Comparison of ENCODE assay signal across 8 cellular contexts in the genomic region with DNA sequence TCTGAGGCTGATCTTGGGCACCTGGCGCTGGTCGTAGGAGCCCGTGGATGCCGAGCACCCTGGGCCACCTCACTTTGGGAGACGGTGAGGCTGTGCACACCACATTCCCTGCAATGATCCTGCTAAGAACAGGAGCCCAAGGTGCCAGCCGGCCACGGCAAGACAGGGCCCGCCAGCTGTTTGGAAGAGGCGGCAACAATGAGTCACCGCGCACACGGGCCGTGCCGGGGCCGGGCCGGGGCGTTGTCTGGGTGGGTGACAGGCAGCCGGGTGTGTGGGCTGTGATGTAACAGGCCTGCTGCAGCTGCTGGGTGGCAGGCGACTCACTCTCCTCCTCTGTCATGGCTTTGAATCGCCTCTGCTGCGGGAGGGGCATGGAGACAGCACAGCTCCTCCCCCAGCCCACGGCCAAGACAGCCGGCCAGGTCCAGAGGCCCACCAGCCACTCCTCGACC. TPM values are rescaled to one million over a fixed set of nuclear protein-coding genes. Genes with fewer than 3 reads are reported as not detected.
A peak's percentile ranks its signal among the peaks of the same experiment; 100 is the strongest.
DNase-seq lines count a peak whose midpoint lies in the region; ATAC-seq and TF ChIP-seq lines count a peak whose summit lies in the region.

No MANE protein-coding gene starts in this region.

- peak; percentile 49 to 56 for ATAC-seq in activated T-cell treated with anti-CD3 and anti-CD28 coated beads, Interleukin-2, amount 50 U/mL, for 4 hours
- peak; percentile 53 for ATAC-seq in Right ventricle myocardium inferior

- H3K4me3 Mint-ChIP-seq in activated T-cell treated with anti-CD3 and anti-CD28 coated beads, Interleukin-2, amount 50 U/mL, for 4 hours = no peak overlapping the region

- intact Hi-C loops in Right ventricle myocardium inferior (cut with DNase I) = no loop called here

- no peaks in the 10 kb centered on the region for H3K9me3 ChIP-seq in OCI-LY1 (ENCODE audit: low read length)

- H3K79me2 ChIP-seq in OCI-LY1 (ENCODE audit: insufficient read depth, low read length) = no peaks in the 10 kb centered on the region

- H2AFZ ChIP-seq in OCI-LY1 (ENCODE audit: low read length) = no peak overlapping the region

- no peak overlapping the region for H3K4me3 ChIP-seq in OCI-LY1 (ENCODE audit: low read depth, low read length, poor library complexity, severe bottlenecking)

- H3K9ac ChIP-seq in OCI-LY1 (ENCODE audit: low read length) = no peak overlapping the region

- DNase-seq in H4 (ENCODE audit: low spot score) (peak; percentile 85), Right ventricle myocardium inferior (ENCODE audit: missing footprints) (no peak), hippocampal formation (lab: John Stamatoyannopoulos, UW) (no peak), NCI-H2029 treated with DMSO at 0.1 percent for 48 hours (lab: John Stamatoyannopoulos, UW) (no peak), NCI-H187 treated with DMSO at 0.1 percent for 48 hours (lab: John Stamatoyannopoulos, UW) (no peak)
- DNase-seq in activated T-cell treated with anti-CD3 and anti-CD28 coated beads, Interleukin-2, amount 50 U/mL, for 4 hours = peak; percentile 63
- DNase-seq in stimulated activated CD4-positive, alpha-beta T cell treated with anti-CD3 and anti-CD28 coated beads, Interleukin-12 subunit alpha, Interleukin-12 subunit beta, amount 100 ng/mL, for 48 hours (ENCODE audit: low read depth in 2 of 3, low spot score in 1 of 3) = peak; percentile 22 to 47 (median 30)

- H3K36me3 Mint-ChIP-seq in activated T-cell treated with anti-CD3 and anti-CD28 coated beads, Interleukin-2, amount 50 U/mL, for 4 hours (ENCODE audit: insufficient read depth) = no peaks in the 10 kb centered on the region

- peaks cover 23% of the 10 kb centered on the region for H3K4me1 Mint-ChIP-seq in activated T-cell treated with anti-CD3 and anti-CD28 coated beads, Interleukin-2, amount 50 U/mL, for 4 hours (ENCODE audit: low read depth)

- H3K27ac ChIP-seq in OCI-LY1 (ENCODE audit: low read depth, low read length, poor library complexity, severe bottlenecking) = no peak overlapping the region

- no peaks in the 10 kb centered on the region for H3K36me3 ChIP-seq in OCI-LY1 (ENCODE audit: insufficient read depth, low read length)

- H3F3A ChIP-seq in OCI-LY1 (ENCODE audit: insufficient read depth, low read length) = no peaks in the 10 kb centered on the region

- H3K27me3 Mint-ChIP-seq in activated T-cell treated with anti-CD3 and anti-CD28 coated beads, Interleukin-2, amount 50 U/mL, for 4 hours (ENCODE audit: low read depth) = peaks cover 15% of the 10 kb centered on the region

- H3K4me1 ChIP-seq in OCI-LY1 (ENCODE audit: insufficient read depth, low read length, severe bottlenecking) = no peaks in the 10 kb centered on the region

- no peaks in the 10 kb centered on the region for H4K20me1 ChIP-seq in OCI-LY1 (ENCODE audit: insufficient read depth, low read length)

- H3K9me2 ChIP-seq in OCI-LY1 (ENCODE audit: low read depth, low read length) = no peaks in the 10 kb centered on the region

- peaks cover 12% of the 10 kb centered on the region for H3K27me3 ChIP-seq in OCI-LY1 (ENCODE audit: insufficient read depth, low read length)

- no peak for TF ChIP-seq CTCF in OCI-LY1 (IDR thresholded peaks at IDR 0.05; ENCODE audit: low read length)

- peak overlapping the region; percentile 5; the same call in 1 of the 2 replicates for H3K4me2 ChIP-seq in OCI-LY1 (ENCODE audit: low read length)

- no peaks in the 10 kb centered on the region for H3K9me3 Mint-ChIP-seq in activated T-cell treated with anti-CD3 and anti-CD28 coated beads, Interleukin-2, amount 50 U/mL, for 4 hours

RNA-seq across cellular contexts. Expression of a gene that starts 49.7 kb away (rescaled TPM):
- total RNA-seq in H4 (2014; rRNA removed; shearing (Covaris generic)) = 123 and 131 TPM in 2 replicates
- total RNA-seq in activated T-cell treated with anti-CD3 and anti-CD28 coated beads, Interleukin-2, amount 50 U/mL, for 4 hours = 100 to 1,000 TPM; 581 to 619 (median 602) TPM
- total RNA-seq in Right ventricle myocardium inferior = 37.2 TPM

Comparison
In these comparisons a context has a peak if more than half of its experiments do, and no peak if none do; other contexts are left out.
1. DNase-seq: peak in H4 (single experiment), activated T-cell treated with anti-CD3 and anti-CD28 coated beads, Interleukin-2, amount 50 U/mL, for 4 hours (single experiment) and stimulated activated CD4-positive, alpha-beta T cell treated with anti-CD3 and anti-CD28 coated beads, Interleukin-12 subunit alpha, Interleukin-12 subunit beta, amount 100 ng/mL, for 48 hours (3 of 3); none in Right ventricle myocardium inferior (single experiment), hippocampal formation (0 of 2), NCI-H2029 treated with DMSO at 0.1 percent for 48 hours (single experiment) and NCI-H187 treated with DMSO at 0.1 percent for 48 hours (single experiment).